8 cellular contexts compared by ENCODE assay signal in the genomic region with DNA sequence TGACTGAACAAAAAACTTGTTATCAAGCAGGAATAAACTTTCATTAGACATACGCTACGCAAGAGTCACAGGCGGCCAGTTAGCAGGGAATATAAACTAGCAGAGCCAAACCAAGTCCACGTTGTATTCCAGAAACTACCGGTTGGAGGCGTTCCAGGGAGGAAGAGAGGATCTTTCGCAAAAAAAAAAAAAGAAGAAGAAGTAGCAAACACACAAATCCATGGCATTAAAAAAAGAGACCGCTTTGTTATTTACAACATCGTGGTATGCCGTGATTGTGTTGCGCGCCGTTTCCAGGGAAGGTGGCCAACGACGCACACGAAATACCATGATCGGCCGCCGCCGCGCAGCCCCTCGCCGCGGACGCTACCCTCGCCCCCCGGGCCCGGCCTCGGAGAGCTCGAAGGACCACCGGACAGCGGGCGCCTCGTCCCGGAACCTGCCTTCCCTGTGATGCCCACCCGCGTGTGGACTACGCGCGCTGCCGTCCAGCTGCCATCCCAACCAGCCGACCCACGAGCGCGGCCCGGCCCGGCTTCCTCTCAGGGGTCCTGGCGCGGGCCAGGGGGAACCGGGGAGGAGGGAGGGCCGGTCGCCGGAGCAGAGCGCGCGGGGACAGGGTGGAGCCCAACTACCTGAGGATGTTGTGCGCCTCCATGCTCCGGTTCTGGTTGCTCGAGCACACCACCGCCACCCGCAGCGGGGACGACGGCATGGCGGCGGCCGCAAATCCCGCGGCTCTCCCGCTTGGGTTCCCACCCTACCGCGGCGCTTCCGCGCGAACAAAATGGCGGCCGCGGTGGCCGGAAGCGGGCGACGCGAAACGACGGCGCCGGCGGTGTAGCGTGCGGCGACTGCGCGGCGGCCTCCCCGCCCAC. TPM values are rescaled to one million over a fixed set of nuclear protein-coding genes. Genes with fewer than 3 reads are reported as not detected.
DNase-seq lines count a peak whose midpoint lies in the region; ATAC-seq and TF ChIP-seq lines count a peak whose summit lies in the region.

No MANE protein-coding gene starts in this region.

- H3K36me3 Mint-ChIP-seq in Caco-2 (ENCODE audit: insufficient read depth, unreplicated experiment) (peaks cover 47% of the 10 kb centered on the region), nephron (ENCODE audit: low read depth) (peaks cover 15% of the 10 kb centered on the region)

- TF ChIP-seq EP300 in suprapubic skin (IDR thresholded peaks at IDR 0.05), result no peak

- H3K36me3 ChIP-seq in Caco-2 (ENCODE audit: control insufficient read depth, insufficient read depth, low read length), result no peaks in the 10 kb centered on the region
- H3K36me3 ChIP-seq in suprapubic skin, result no peaks in the 10 kb centered on the region

- POLR2A ChIA-PET in Caco-2 (lab: Charles Lee), result no interaction called here

- H3K4me3 ChIP-seq in Caco-2 (ENCODE audit: low read depth, low read length), result peak overlapping the region; percentile 95
- H3K4me3 ChIP-seq in suprapubic skin, result peak overlapping the region; percentile 70

- H3K9me3 Mint-ChIP-seq in Caco-2 (ENCODE audit: unreplicated experiment) (no peaks in the 10 kb centered on the region), nephron (no peaks in the 10 kb centered on the region)

- ATAC-seq in GM19395 (IDR thresholded peaks at IDR 0.05; ENCODE audit: unreplicated experiment), result peak; percentile 58
- peak; percentile 62 for ATAC-seq in HG03460 (IDR thresholded peaks at IDR 0.05; ENCODE audit: unreplicated experiment)

- TF ChIP-seq POLR2A in suprapubic skin (IDR thresholded peaks at IDR 0.05), result no peak

- CTCF ChIA-PET in Caco-2 (lab: Charles Lee), result no interaction called here

- H3K4me1 Mint-ChIP-seq in Caco-2 (ENCODE audit: low read depth, unreplicated experiment), result peaks cover 6% of the 10 kb centered on the region
- peaks cover 30% of the 10 kb centered on the region for H3K4me1 Mint-ChIP-seq in nephron

- DNase-seq in Caco-2, result peak; percentile 48 to 69
- DNase-seq in NOMO-1 treated with DMSO at 0.1 percent for 48 hours (lab: John Stamatoyannopoulos, UW; ENCODE audit: unreplicated experiment), result peak; percentile 73
- peak; percentile 35 to 68 for DNase-seq in activated T-helper 1 cell treated with anti-CD3 and anti-CD28 coated beads, Interleukin-2, amount 50 U/mL, for 16 hours (ENCODE audit: low read depth in 1 of 2, low spot score in 1 of 2)
- DNase-seq in fibroblast of peridontal ligament (ENCODE audit: extremely low read depth), result peak; percentile 61
- DNase-seq in suprapubic skin (ENCODE audit: low spot score in 2 of 2), result no peak

- intact Hi-C loops in Caco-2 (cut with micrococcal nuclease; ENCODE audit: unreplicated experiment), result no loop called here

- H3K27ac ChIP-seq in suprapubic skin, result peak overlapping the region; percentile 98

- H3K9me3 ChIP-seq in Caco-2 (no peaks in the 10 kb centered on the region), suprapubic skin (no peaks in the 10 kb centered on the region)

- peak; percentile 22 to 43 for TF ChIP-seq CTCF in Caco-2 (IDR thresholded peaks at IDR 0.05; ENCODE audit: insufficient read depth in 1 of 2, low read depth in 1 of 2, low read length in 1 of 2, severe bottlenecking in 1 of 2, unreplicated experiment in 1 of 2)
- TF ChIP-seq CTCF in nephron (IDR thresholded peaks at IDR 0.05; ENCODE audit: unreplicated experiment in 3 of 3), result peak in 2 of 3 experiments; percentile 16 to 50
- TF ChIP-seq CTCF in suprapubic skin (IDR thresholded peaks at IDR 0.05), result no peak

- no peaks in the 10 kb centered on the region for H3K27me3 ChIP-seq in Caco-2 (replicated peaks; ENCODE audit: control insufficient read depth, insufficient read depth, low read length)
- H3K27me3 ChIP-seq in suprapubic skin, result no peaks in the 10 kb centered on the region

- peak overlapping the region; percentile 96 for H3K27ac Mint-ChIP-seq in Caco-2 (ENCODE audit: unreplicated experiment)
- peak overlapping the region; percentile 96 to 99 (median 98) for H3K27ac Mint-ChIP-seq in nephron

- BruUV-seq in Caco-2 (replicated peaks; lab: Mats Ljungman, UMichigan), result no TSS peak

- no peaks in the 10 kb centered on the region for H3K4me1 ChIP-seq in Caco-2
- peaks cover 52% of the 10 kb centered on the region for H3K4me1 ChIP-seq in suprapubic skin

- H3K27me3 Mint-ChIP-seq in Caco-2 (ENCODE audit: insufficient read depth, unreplicated experiment) (no peaks in the 10 kb centered on the region), nephron (ENCODE audit: low read depth) (peaks cover 8% of the 10 kb centered on the region)

- WGBS in suprapubic skin, result under 1% methylated on average over 41 of the region's 96 CpGs

- H3K4me3 Mint-ChIP-seq in Caco-2 (ENCODE audit: unreplicated experiment) (peak overlapping the region; percentile 95), nephron (peak overlapping the region; percentile 88 to 97 (median 93))

RNA-seq across cellular contexts. Expression of gene SSU72, which starts 0.6 kb away (rescaled TPM):
- 91.5 and 96.2 TPM in 2 replicates for total RNA-seq in Caco-2 (2022)
- total RNA-seq in suprapubic skin, result 100 to 1,000 TPM; 102 to 115 (median 109) TPM

RNA-seq across cellular contexts. Expression of gene FNDC10, which starts 25.9 kb away (rescaled TPM):
- total RNA-seq in Caco-2 (2022) (13.6 and 15.6 TPM in 2 replicates), suprapubic skin (10 to 100 TPM in 3 of 4 donors, 1 to 10 TPM in 1; 9.0 to 26.2 (median 24.5) TPM)

RNA-seq across cellular contexts. Expression of gene TMEM240, which starts 33.7 kb away (rescaled TPM):
- total RNA-seq in Caco-2 (2022), result 1.0 and 1.2 TPM in 2 replicates
- 1 to 10 TPM in 3 of 4 donors, not detected in 1; 1.0 to 1.7 (median 1.1) TPM for total RNA-seq in suprapubic skin

RNA-seq across cellular contexts. Expression of gene MIB2, which starts 41.2 kb away (rescaled TPM):
- 31.9 and 32.4 TPM in 2 replicates for total RNA-seq in Caco-2 (2022)
- total RNA-seq in suprapubic skin, result 100 to 1,000 TPM; 131 to 212 (median 154) TPM

RNA-seq across cellular contexts. Expression of gene MMP23B, which starts 57.9 kb away (rescaled TPM):
- total RNA-seq in Caco-2 (2022) (3.7 and 6.0 TPM in 2 replicates), suprapubic skin (1 to 10 TPM; 1.7 to 3.1 (median 2.9) TPM)

Comparison
In these comparisons a context has a peak if more than half of its experiments do, and no peak if none do; other contexts are left out.
1. DNase-seq: peak in Caco-2 (2 of 2), NOMO-1 treated with DMSO at 0.1 percent for 48 hours (single experiment), activated T-helper 1 cell treated with anti-CD3 and anti-CD28 coated beads, Interleukin-2, amount 50 U/mL, for 16 hours (2 of 2) and fibroblast of peridontal ligament (single experiment); none in suprapubic skin (0 of 2).
2. CTCF ChIP-seq: peak in Caco-2 (2 of 2) and nephron (2 of 3); none in suprapubic skin (0 of 2).